Comparison of ENCODE assay signal across 24 cellular contexts in genomic region chr10:19745672-19746071, GRCh38.
A peak's percentile ranks its signal among the peaks of the same experiment; 100 is the strongest.
DNase-seq lines count a peak whose midpoint lies in the region; ATAC-seq and TF ChIP-seq lines count a peak whose summit lies in the region.
"Had no signal": no experiment of that assay in that cellular context is flagged by ENCODE, and none has a peak within 500 bp of the region (broad histone marks: within the 10 kb centered on the region; RNA-seq: fewer than 3 reads in every experiment).

No MANE protein-coding gene starts in this region.

- H3K9me3 Mint-ChIP-seq in nephron = peaks cover 19% of the 10 kb centered on the region
- H3K9me3 Mint-ChIP-seq: GM23338 had no signal

- peaks cover 13% of the 10 kb centered on the region for H3K4me1 Mint-ChIP-seq in nephron
- H3K4me1 Mint-ChIP-seq: B cell, GM23338 had no signal

- TF ChIP-seq CTCF in AG10803 (conservative IDR thresholded peaks at IDR 0.05; ENCODE audit: low read length) (no peak), cardiac fibroblast (IDR thresholded peaks at IDR 0.05; ENCODE audit: low read depth, low read length) (no peak), nephron (IDR thresholded peaks at IDR 0.05; ENCODE audit: unreplicated experiment in 3 of 3) (no peak)

- peak overlapping the region in 2 of 3 experiments; percentile 30 to 33 for H3K27ac Mint-ChIP-seq in nephron
- H3K27ac Mint-ChIP-seq: B cell, GM23338 had no signal

- no peak overlapping the region for H3K4me3 Mint-ChIP-seq in nephron
- H3K4me3 Mint-ChIP-seq: B cell, GM23338 had no signal

- H3K27me3 Mint-ChIP-seq in nephron (ENCODE audit: low read depth) = no peaks in the 10 kb centered on the region
- H3K27me3 Mint-ChIP-seq: B cell had no signal

- ATAC-seq in GM18511 (IDR thresholded peaks at IDR 0.05; ENCODE audit: unreplicated experiment) = no peak
- ATAC-seq in HG03039 (IDR thresholded peaks at IDR 0.05; ENCODE audit: unreplicated experiment) = no peak
- ATAC-seq in HG03045 (IDR thresholded peaks at IDR 0.05; ENCODE audit: unreplicated experiment) = no peak
- ATAC-seq: GM23338, HCT116, HepG2 had no signal

- no peaks in the 10 kb centered on the region for H3K36me3 Mint-ChIP-seq in nephron (ENCODE audit: low read depth)

- H3K4me3 ChIP-seq in AG10803 (ENCODE audit: low read length) = no peak overlapping the region
- no peak overlapping the region for H3K4me3 ChIP-seq in cardiac fibroblast (replicated peaks in 1 of 2; ENCODE audit: low read depth in 2 of 2, low read length in 2 of 2)
- H3K4me3 ChIP-seq: GM23338 had no signal

- DNase-seq in AG10803 (ENCODE audit: low read depth) (peak; percentile 41), M059J (ENCODE audit: low read depth) (peak; percentile 22), cardiac fibroblast (ENCODE audit: low read depth in 2 of 2) (peak; percentile 16 to 69), NCI-H187 (lab: John Stamatoyannopoulos, UW) (no peak)
- DNase-seq: 8988T, DMS 273 treated with DMSO at 0.1 percent for 48 hours, DND-41, KG1, NCI-H1092 treated with DMSO at 0.1 percent for 48 hours, NCI-H146, NCI-H510A, NCI-H748 treated with DMSO at 0.1 percent for 48 hours, OCI-M1, RPMI8226, SHP77 treated with DMSO at 0.1 percent for 48 hours, SK-N-SH had no signal

Comparison
In these comparisons a context has a peak if more than half of its experiments do, and no peak if none do; other contexts are left out.
1. DNase-seq: peak in AG10803 (single experiment), M059J (single experiment) and cardiac fibroblast (2 of 2); none in NCI-H187 (0 of 2).